ENCODE assay signal across 8 cellular contexts in the genomic region with DNA sequence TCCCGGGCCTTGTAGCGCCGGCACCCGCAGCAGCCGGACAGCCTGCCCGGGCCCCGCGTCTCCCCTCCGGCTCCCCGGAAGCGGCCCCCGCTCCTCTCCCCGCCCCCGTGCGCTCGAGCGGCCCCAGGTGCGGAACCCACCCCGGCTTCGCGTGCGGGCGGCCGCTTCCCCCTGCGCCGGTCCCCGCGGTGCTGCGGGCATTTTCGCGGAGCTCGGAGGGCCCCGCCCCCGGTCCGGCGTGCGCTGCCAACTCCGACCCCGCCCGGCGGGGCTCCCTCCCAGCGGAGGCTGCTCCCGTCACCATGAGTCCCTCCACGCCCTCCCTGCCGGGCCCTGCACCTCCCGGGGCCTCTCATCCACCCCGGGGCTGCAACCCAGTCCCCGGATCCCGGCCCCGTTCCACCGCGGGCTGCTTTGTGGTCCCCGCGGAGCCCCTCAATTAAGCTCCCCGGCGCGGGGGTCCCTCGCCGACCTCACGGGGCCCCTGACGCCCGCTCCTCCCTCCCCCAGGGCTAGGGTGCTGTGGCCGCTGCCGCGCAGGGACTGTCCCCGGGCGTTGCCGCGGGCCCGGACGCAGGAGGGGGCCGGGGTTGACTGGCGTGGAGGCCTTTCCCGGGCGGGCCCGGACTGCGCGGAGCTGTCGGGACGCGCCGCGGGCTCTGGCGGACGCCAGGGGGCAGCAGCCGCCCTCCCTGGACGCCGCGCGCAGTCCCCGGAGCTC.
DNase-seq lines count a peak whose midpoint lies in the region; FAIRE-seq and TF ChIP-seq lines count a peak whose summit lies in the region.

No MANE protein-coding gene starts in this region.

- peaks cover 29% of the 10 kb centered on the region; the same call in 1 of the 2 replicates for H3K36me3 ChIP-seq in Loucy (ENCODE audit: insufficient read depth, low read length)
- H3K36me3 ChIP-seq in ascending aorta = no peaks in the 10 kb centered on the region
- H3K36me3 ChIP-seq in small intestine (ENCODE audit: control insufficient read depth in 2 of 2, insufficient read depth in 2 of 2, low read length in 2 of 2) = no peaks in the 10 kb centered on the region

- peaks cover 30% of the 10 kb centered on the region for H3K4me1 Mint-ChIP-seq in T-helper 1 cell treated with Interleukin-12 subunit alpha and Interleukin-12 subunit beta and Interleukin-4 antibody, amounts not matched to agents 30 μg/mL and 1 μg/mL, for 36 hours (ENCODE audit: low read depth)

- CTCF ChIA-PET in GM10248 (lab: Yijun Ruan, JAX) = interaction anchor here (0.6 to 4.2 kb wide), 44 partner anchors 10 to 1140 kb away, joined by 3 to 29 read pairs (median 4); no protein-coding TSS in a partner anchor

- TF ChIP-seq POLR2A in H54 (IDR thresholded peaks at IDR 0.05; ENCODE audit: low read depth, low read length) = peak; percentile 43

- H3K27ac ChIP-seq in ascending aorta (peak overlapping the region; percentile 86 to 94), small intestine (ENCODE audit: low read depth in 1 of 2, low read length in 1 of 2) (peak overlapping the region; percentile 89 to 95)

- peaks cover 7% of the 10 kb centered on the region for H3K36me3 Mint-ChIP-seq in T-helper 1 cell treated with Interleukin-12 subunit alpha and Interleukin-12 subunit beta and Interleukin-4 antibody, amounts not matched to agents 30 μg/mL and 1 μg/mL, for 36 hours (ENCODE audit: low read depth)

- H3F3A ChIP-seq in Loucy (ENCODE audit: low read depth) = no peaks in the 10 kb centered on the region

- H3K4me3 ChIP-seq in Loucy (ENCODE audit: low read length, poor library complexity, severe bottlenecking) (peak overlapping the region; percentile 80), ascending aorta (peak overlapping the region; percentile 77 to 85), iPS-11a (ENCODE audit: low read depth, low read length) (peak overlapping the region; percentile 31), small intestine (ENCODE audit: low read depth in 1 of 2, low read length in 2 of 2) (peak overlapping the region; percentile 63 to 66)

- FAIRE-seq in H54 (lab: Jason Lieb, UNC) (no peak), small intestine (lab: Jason Lieb, UNC) (no peak)

- H3K9me3 ChIP-seq in Loucy (ENCODE audit: insufficient read depth, low read depth, low read length) (no peaks in the 10 kb centered on the region), ascending aorta (no peaks in the 10 kb centered on the region), small intestine (ENCODE audit: control insufficient read depth, low read depth) (no peaks in the 10 kb centered on the region)

- H3K9ac ChIP-seq in Loucy (ENCODE audit: low read depth, low read length, poor library complexity, severe bottlenecking) = peak overlapping the region; percentile 78

- 0 to 1% (median 1%) methylated on average over 57 to 91 of the region's 91 CpGs for WGBS in small intestine, 3 donors

- H3K27ac Mint-ChIP-seq in T-helper 1 cell treated with Interleukin-12 subunit alpha and Interleukin-12 subunit beta and Interleukin-4 antibody, amounts not matched to agents 30 μg/mL and 1 μg/mL, for 36 hours = peak overlapping the region; percentile 95

- H3K9me2 ChIP-seq in Loucy (replicated peaks; ENCODE audit: low read depth, low read length) = no peaks in the 10 kb centered on the region

- H2AFZ ChIP-seq in Loucy (ENCODE audit: low read length) = no peak overlapping the region

- H3K9me3 Mint-ChIP-seq in T-helper 1 cell treated with Interleukin-12 subunit alpha and Interleukin-12 subunit beta and Interleukin-4 antibody, amounts not matched to agents 30 μg/mL and 1 μg/mL, for 36 hours = no peaks in the 10 kb centered on the region

- H3K4me1 ChIP-seq in Loucy (ENCODE audit: insufficient read depth, low read length, poor library complexity, severe bottlenecking) = peaks cover 57% of the 10 kb centered on the region
- H3K4me1 ChIP-seq in ascending aorta = peaks cover 4 to 24% of the 10 kb centered on the region in 2 donors
- H3K4me1 ChIP-seq in small intestine (ENCODE audit: control insufficient read depth in 2 of 2, insufficient read depth in 1 of 2, low read depth in 1 of 2, low read length in 1 of 2) = no peaks in the 10 kb centered on the region

- intact Hi-C loops in ascending aorta (cut with DNase I) = loop anchor here (1.0 to 10.0 kb wide), 14 partner anchors 82 to 1433 kb away; partner anchors contain the start of genes MORC3, RUNX1 and SETD4

- H3K4me2 ChIP-seq in Loucy (ENCODE audit: low read depth, low read length, poor library complexity, severe bottlenecking) = peak overlapping the region; percentile 94

- peaks cover 5% of the 10 kb centered on the region for H3K27me3 ChIP-seq in Loucy (ENCODE audit: insufficient read depth, low read length, poor library complexity, severe bottlenecking)
- peaks cover 4% of the 10 kb centered on the region for H3K27me3 ChIP-seq in ascending aorta
- H3K27me3 ChIP-seq in small intestine (ENCODE audit: control insufficient read depth in 2 of 2, insufficient read depth in 2 of 2, low read length in 2 of 2) = peaks cover 0 to 2% of the 10 kb centered on the region in 2 donors

- H3K27me3 Mint-ChIP-seq in T-helper 1 cell treated with Interleukin-12 subunit alpha and Interleukin-12 subunit beta and Interleukin-4 antibody, amounts not matched to agents 30 μg/mL and 1 μg/mL, for 36 hours (ENCODE audit: low read depth) = peaks cover 20% of the 10 kb centered on the region

- H3K79me2 ChIP-seq in Loucy (ENCODE audit: insufficient read depth, low read length) = peaks cover 100% of the 10 kb centered on the region

- POLR2A ChIA-PET in GM10248 (lab: Yijun Ruan, JAX) = no interaction called here

- H3K4me3 Mint-ChIP-seq in T-helper 1 cell treated with Interleukin-12 subunit alpha and Interleukin-12 subunit beta and Interleukin-4 antibody, amounts not matched to agents 30 μg/mL and 1 μg/mL, for 36 hours = peak overlapping the region; percentile 90

- TF ChIP-seq CTCF in GM10248 (IDR thresholded peaks at IDR 0.05; ENCODE audit: control extremely low read depth, extremely low read depth, low read depth, missing control alignments) (peak; percentile 88), Loucy (conservative IDR thresholded peaks at IDR 0.05; ENCODE audit: low read length) (peak; percentile 63), ascending aorta (IDR thresholded peaks at IDR 0.05) (peak; percentile 51 to 98 (median 63))

- DNase-seq in GM10248 (ENCODE audit: extremely low spot score) (peak; percentile 88), H54 (ENCODE audit: insufficient read length, low spot score) (peak; percentile 78), ascending aorta (ENCODE audit: low spot score in 2 of 2) (peak; percentile 33 to 82), small intestine (peak; percentile 74), DMS114 treated with DMSO at 0.1 percent for 48 hours (lab: John Stamatoyannopoulos, UW; ENCODE audit: unreplicated experiment) (no peak)

- peaks cover 74% of the 10 kb centered on the region for H4K20me1 ChIP-seq in Loucy (ENCODE audit: insufficient read depth, low read length, poor library complexity, severe bottlenecking)

Comparison
In these comparisons a context has a peak if more than half of its experiments do, and no peak if none do; other contexts are left out.
1. H3K4me3 ChIP-seq: peak in every context shown above with its lines; median percentile 81 in ascending aorta; 80 in Loucy; 64 in small intestine; 31 in iPS-11a.